In the genomic region with DNA sequence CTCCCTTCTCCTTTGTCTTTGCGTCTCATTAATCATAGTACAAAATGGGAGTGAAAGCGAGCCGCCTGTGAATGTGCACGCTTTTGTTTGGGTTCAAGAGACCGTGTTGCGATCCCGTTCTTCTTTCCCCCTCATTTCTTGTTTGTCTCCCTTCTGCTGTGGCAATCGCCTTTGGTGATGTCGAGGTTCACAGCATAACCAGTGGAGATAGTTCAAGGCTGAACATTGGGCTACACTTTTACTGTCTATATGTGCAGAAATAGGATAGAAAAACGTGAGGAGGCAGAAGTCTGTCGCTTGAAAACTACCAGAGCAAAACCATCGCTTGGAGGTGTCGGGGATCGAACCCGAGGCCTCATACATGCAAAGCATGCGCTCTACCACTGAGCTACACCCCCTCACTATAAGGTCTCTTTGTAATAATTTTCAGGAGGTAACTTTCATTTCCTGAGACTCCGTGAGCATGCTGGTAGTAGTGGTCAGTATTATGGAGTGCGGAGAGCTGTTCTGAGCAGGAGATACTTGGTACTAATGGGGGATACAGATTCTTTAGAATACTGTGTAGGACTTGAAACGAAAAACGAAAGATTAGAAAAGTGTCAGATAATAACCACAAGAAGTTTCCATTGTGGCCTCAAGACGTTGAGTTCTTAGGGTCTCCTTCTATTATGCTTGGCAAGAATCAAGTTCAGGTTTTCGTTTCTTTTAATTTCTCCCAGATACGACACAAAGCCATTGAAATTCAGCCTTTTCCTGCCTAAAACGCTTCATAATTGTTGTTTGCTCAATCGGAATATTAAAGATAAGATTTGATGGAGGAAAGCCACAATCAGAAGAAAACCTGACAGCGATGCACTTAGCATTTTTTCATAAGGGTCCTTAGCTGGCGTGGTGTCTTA, we compare ENCODE assay signal across 8 cellular contexts.
A peak's percentile ranks its signal among the peaks of the same experiment; 100 is the strongest.
DNase-seq lines count a peak whose midpoint lies in the region; ATAC-seq and TF ChIP-seq lines count a peak whose summit lies in the region.

No MANE protein-coding gene starts in this region.

- CTCF ChIA-PET in AG04450 (lab: Charles Lee) = interaction anchor here (1.5 kb wide), 1 partner anchor 20 kb away, joined by 4 read pairs; no protein-coding TSS in a partner anchor

- peaks cover 82% of the 10 kb centered on the region for H3K27me3 Mint-ChIP-seq in stimulated activated naive CD8-positive, alpha-beta T cell treated with anti-CD3 and anti-CD28 coated beads, Interleukin-15, amount 100 ng/mL, for 72 hours

- DNase-seq in AG04450 (ENCODE audit: low read depth, low spot score) (peak; percentile 38), GM20000 (ENCODE audit: low spot score) (peak; percentile 27), NCI-H748 (lab: John Stamatoyannopoulos, UW; ENCODE audit: unreplicated experiment) (peak; percentile 71), colonic mucosa (peak; percentile 30), posterior cingulate gyrus (no peak), GM19240 (ENCODE audit: insufficient read length, low spot score) (no peak)
- DNase-seq in stimulated activated naive CD8-positive, alpha-beta T cell treated with anti-CD3 and anti-CD28 coated beads, Interleukin-15, amount 100 ng/mL, for 72 hours = peak in 1 of 2 donors; percentile 56
- no peak for DNase-seq in activated CD4-positive, CD25-positive, alpha-beta regulatory T cell treated with anti-CD3 and anti-CD28 coated beads, Interleukin-2, amount 50 U/mL, for 72 hours

- H3K36me3 ChIP-seq in colonic mucosa = no peaks in the 10 kb centered on the region

- H3K27me3 ChIP-seq in AG04450 (ENCODE audit: control insufficient read depth, insufficient read depth, low read length) (peaks cover 24% of the 10 kb centered on the region), colonic mucosa (peaks cover 38% of the 10 kb centered on the region)

- peaks cover 3% of the 10 kb centered on the region; the same call in 1 of the 2 replicates for H3K9me3 ChIP-seq in AG04450 (ENCODE audit: control insufficient read depth, insufficient read depth, low read length)
- no peaks in the 10 kb centered on the region for H3K9me3 ChIP-seq in colonic mucosa

- TF ChIP-seq CTCF in AG04450 (IDR thresholded peaks at IDR 0.05; ENCODE audit: low read depth, low read length) (no peak), GM20000 (IDR thresholded peaks at IDR 0.05; ENCODE audit: extremely low read depth, missing control alignments) (no peak), colonic mucosa (IDR thresholded peaks at IDR 0.05) (no peak)

- POLR2A ChIA-PET in AG04450 (lab: Yijun Ruan, JAX) = interaction anchor here (0.6 kb wide), 2 partner anchors 816 to 1670 kb away, joined by 3 to 8 read pairs; partner anchors contain the start of gene GABBR1

- ATAC-seq in stimulated activated naive CD8-positive, alpha-beta T cell treated with anti-CD3 and anti-CD28 coated beads, Interleukin-15, amount 100 ng/mL, for 72 hours = peak; percentile 85

- H3K9ac ChIP-seq in colonic mucosa (ENCODE audit: low read depth in 2 of 2, low read length in 2 of 2) = no peak overlapping the region

- no peaks in the 10 kb centered on the region for H3K4me1 ChIP-seq in colonic mucosa

- H3K9me3 Mint-ChIP-seq in stimulated activated naive CD8-positive, alpha-beta T cell treated with anti-CD3 and anti-CD28 coated beads, Interleukin-15, amount 100 ng/mL, for 72 hours = peaks cover 0 to 5% of the 10 kb centered on the region in 2 donors

- no peak overlapping the region for H3K27ac Mint-ChIP-seq in stimulated activated naive CD8-positive, alpha-beta T cell treated with anti-CD3 and anti-CD28 coated beads, Interleukin-15, amount 100 ng/mL, for 72 hours

- H3K4me3 ChIP-seq in AG04450 (ENCODE audit: low read depth, low read length) (peak overlapping the region; percentile 31), colonic mucosa (no peak overlapping the region)

- peaks cover 27% of the 10 kb centered on the region for H3K4me1 Mint-ChIP-seq in stimulated activated naive CD8-positive, alpha-beta T cell treated with anti-CD3 and anti-CD28 coated beads, Interleukin-15, amount 100 ng/mL, for 72 hours

- H3K4me3 Mint-ChIP-seq in stimulated activated naive CD8-positive, alpha-beta T cell treated with anti-CD3 and anti-CD28 coated beads, Interleukin-15, amount 100 ng/mL, for 72 hours = peak overlapping the region; percentile 32 to 34

- intact Hi-C loops in colonic mucosa (cut with DNase I) = no loop called here
- intact Hi-C loops in posterior cingulate gyrus (cut with DNase I) = no loop called here

- H3K27ac ChIP-seq in AG04450 (ENCODE audit: low read depth, low read length) (no peak overlapping the region), colonic mucosa (no peak overlapping the region)

Comparison
In these comparisons a context has a peak if more than half of its experiments do, and no peak if none do; other contexts are left out.
1. DNase-seq: peak in AG04450 (single experiment), GM20000 (single experiment), NCI-H748 (single experiment) and colonic mucosa (single experiment); none in posterior cingulate gyrus (0 of 10), GM19240 (single experiment) and activated CD4-positive, CD25-positive, alpha-beta regulatory T cell treated with anti-CD3 and anti-CD28 coated beads, Interleukin-2, amount 50 U/mL, for 72 hours (single experiment).